8 cellular contexts compared by ENCODE assay signal in genomic region chr5:33997331-33997983, GRCh38. TPM values are rescaled to one million over a fixed set of nuclear protein-coding genes. Genes with fewer than 3 reads are reported as not detected.
DNase-seq lines count a peak whose midpoint lies in the region; ATAC-seq, FAIRE-seq and TF ChIP-seq lines count a peak whose summit lies in the region.

No MANE protein-coding gene starts in this region.

- in situ Hi-C loops in gastrocnemius medialis (cut with MboI; ENCODE audit: low sequenced_read_pairs in 4 of 4): loop anchor here in 3 of 4 donors (10.0 to 25.0 kb wide), 2 partner anchors 465 to 467 kb away; no protein-coding TSS in a partner anchor

- peak; percentile 32 for FAIRE-seq in astrocyte (lab: Jason Lieb, UNC)

- no peaks in the 10 kb centered on the region for H4K20me1 ChIP-seq in astrocyte (ENCODE audit: insufficient read depth, low read length)
- no peaks in the 10 kb centered on the region for H4K20me1 ChIP-seq in hepatocyte (ENCODE audit: insufficient read depth, poor library complexity, severe bottlenecking)

- H3K27me3 Mint-ChIP-seq in Calu3 (ENCODE audit: unreplicated experiment) (no peaks in the 10 kb centered on the region), astrocyte (ENCODE audit: low read depth, unreplicated experiment) (no peaks in the 10 kb centered on the region)

- H3K9me2 ChIP-seq in hepatocyte (replicated peaks; ENCODE audit: insufficient read depth): no peaks in the 10 kb centered on the region

- no peak overlapping the region for H3K9ac ChIP-seq in astrocyte (ENCODE audit: low read length)

- H3K4me3 Mint-ChIP-seq in Calu3 (ENCODE audit: low read depth, unreplicated experiment) (no peak overlapping the region), astrocyte (ENCODE audit: unreplicated experiment) (no peak overlapping the region)

- CTCF ChIA-PET in Calu3 (lab: Charles Lee): interaction anchor here (0.6 to 1.4 kb wide), 5 partner anchors 9 to 469 kb away, joined by 3 to 7 read pairs (median 4); partner anchors contain the start of gene AMACR

- peak; percentile 75 for ATAC-seq in GM19043 (IDR thresholded peaks at IDR 0.05; ENCODE audit: low read depth, unreplicated experiment)
- ATAC-seq in HG03558 (IDR thresholded peaks at IDR 0.05; ENCODE audit: extremely low read depth, unreplicated experiment): peak; percentile 78
- peak; percentile 96 to 99 for ATAC-seq in gastrocnemius medialis

- H2AFZ ChIP-seq in astrocyte (ENCODE audit: low read depth, low read length) (no peak overlapping the region), hepatocyte (no peak overlapping the region)

- intact Hi-C loops in Calu3 (cut with micrococcal nuclease; ENCODE audit: unreplicated experiment) (loop anchor here (2.0 to 5.0 kb wide), 2 partner anchors 455 to 467 kb away; no protein-coding TSS in a partner anchor), gastrocnemius medialis (cut with DNase I; ENCODE audit: low total_unique reads) (loop anchor here (1.0 to 2.0 kb wide), 2 partner anchors 10 to 469 kb away; no protein-coding TSS in a partner anchor)

- 59% methylated on average over 6 of the region's 6 CpGs for WGBS in hepatocyte (ENCODE audit: low lambda C conversion rate, missing lambda C conversion rate)

- H3K9me3 ChIP-seq in astrocyte (ENCODE audit: insufficient read depth, low read depth, low read length) (no peaks in the 10 kb centered on the region), hepatocyte (ENCODE audit: low read depth) (no peaks in the 10 kb centered on the region), gastrocnemius medialis (no peaks in the 10 kb centered on the region)

- H3K36me3 ChIP-seq in astrocyte (ENCODE audit: insufficient read depth, low read length): peaks cover 2% of the 10 kb centered on the region
- H3K36me3 ChIP-seq in hepatocyte (replicated peaks; ENCODE audit: insufficient read depth, low read depth): no peaks in the 10 kb centered on the region
- H3K36me3 ChIP-seq in gastrocnemius medialis: no peaks in the 10 kb centered on the region

- H3K4me3 ChIP-seq in astrocyte (ENCODE audit: insufficient read depth, low read depth, low read length): no peak overlapping the region
- no peak overlapping the region for H3K4me3 ChIP-seq in hepatocyte
- H3K4me3 ChIP-seq in gastrocnemius medialis: no peak overlapping the region

- H3K79me2 ChIP-seq in astrocyte (ENCODE audit: insufficient read depth, low read length) (no peaks in the 10 kb centered on the region), hepatocyte (peaks cover 6% of the 10 kb centered on the region)

- no peaks in the 10 kb centered on the region for H3K27me3 ChIP-seq in astrocyte (ENCODE audit: insufficient read depth, low read length)
- H3K27me3 ChIP-seq in hepatocyte: no peaks in the 10 kb centered on the region
- no peaks in the 10 kb centered on the region for H3K27me3 ChIP-seq in gastrocnemius medialis

- no peak for TF ChIP-seq POLR2A in gastrocnemius medialis (IDR thresholded peaks at IDR 0.05)

- H3K9me3 Mint-ChIP-seq in Calu3 (ENCODE audit: low read depth, unreplicated experiment) (no peaks in the 10 kb centered on the region), astrocyte (ENCODE audit: unreplicated experiment) (no peaks in the 10 kb centered on the region)

- H3K27ac ChIP-seq in astrocyte (ENCODE audit: low read depth, low read length) (no peak overlapping the region), hepatocyte (no peak overlapping the region), gastrocnemius medialis (peak overlapping the region; percentile 21 to 67 (median 30))

- peak; percentile 40 for TF ChIP-seq CTCF in Calu3 (IDR thresholded peaks at IDR 0.05; ENCODE audit: unreplicated experiment)
- TF ChIP-seq CTCF in astrocyte (IDR thresholded peaks at IDR 0.05; ENCODE audit: insufficient read depth, low read depth, low read length): peak; percentile 80
- TF ChIP-seq CTCF in hepatocyte (IDR thresholded peaks at IDR 0.05; ENCODE audit: poor library complexity): peak; percentile 69
- peak; percentile 36 to 65 (median 50) for TF ChIP-seq CTCF in gastrocnemius medialis (IDR thresholded peaks at IDR 0.05 in 4 of 5, conservative IDR thresholded peaks at IDR 0.05 in 1 of 5)

- H3K4me1 ChIP-seq in astrocyte (ENCODE audit: insufficient read depth, low read length): peaks cover 5% of the 10 kb centered on the region
- H3K4me1 ChIP-seq in hepatocyte (ENCODE audit: insufficient read depth): peaks cover 4% of the 10 kb centered on the region
- peaks cover 0 to 6% of the 10 kb centered on the region in 2 donors for H3K4me1 ChIP-seq in gastrocnemius medialis

- H3K4me2 ChIP-seq in astrocyte (ENCODE audit: low read length): no peak overlapping the region
- no peak overlapping the region for H3K4me2 ChIP-seq in hepatocyte

- H3K27ac Mint-ChIP-seq in Calu3 (ENCODE audit: unreplicated experiment) (no peak overlapping the region), astrocyte (ENCODE audit: unreplicated experiment) (peak overlapping the region; percentile 4)

- BruUV-seq in Calu3 (replicated peaks; lab: Mats Ljungman, UMichigan): no TSS peak

- peak; percentile 49 for DNase-seq in Calu3
- DNase-seq in NCI-H748 (lab: John Stamatoyannopoulos, UW; ENCODE audit: unreplicated experiment): peak; percentile 91
- peak; percentile 72 for DNase-seq in astrocyte (ENCODE audit: low read depth)
- DNase-seq in hepatocyte (ENCODE audit: low spot score): peak; percentile 75
- DNase-seq in gastrocnemius medialis: peak; percentile 55 to 82
- DNase-seq in KG1 (lab: John Stamatoyannopoulos, UW): no peak

- H3K4me1 Mint-ChIP-seq in Calu3 (ENCODE audit: low read depth, unreplicated experiment) (no peaks in the 10 kb centered on the region), astrocyte (ENCODE audit: low read depth, unreplicated experiment) (peaks cover 13% of the 10 kb centered on the region)

- H3K36me3 Mint-ChIP-seq in Calu3 (ENCODE audit: insufficient read depth, unreplicated experiment) (no peaks in the 10 kb centered on the region), astrocyte (ENCODE audit: low read depth, unreplicated experiment) (peaks cover 4% of the 10 kb centered on the region)

RNA-seq across cellular contexts. Expression of gene AMACR, which starts 10.4 kb away (rescaled TPM):
- total RNA-seq in Calu3 (2022) (9.1 and 10.7 TPM in 2 replicates), astrocyte (11.5 and 13.4 TPM in 2 replicates), hepatocyte (65.9 and 92.4 TPM in 2 replicates), gastrocnemius medialis (10 to 100 TPM in 1 of 4 donors, 1 to 10 TPM in 3; 2.5 to 15.3 (median 3.1) TPM)
- 57.3 and 68.6 TPM in 2 replicates for polyA plus RNA-seq in hepatocyte

RNA-seq across cellular contexts. Expression of gene SLC45A2, which starts 13.0 kb away (rescaled TPM):
- total RNA-seq in Calu3 (2022): 0.59 TPM in 1 of 2 replicates, not detected in the other
- 0.82 and 0.98 TPM in 2 replicates for total RNA-seq in astrocyte
- 1.4 TPM in 1 of 2 replicates, not detected in the other for total RNA-seq in hepatocyte
- polyA plus RNA-seq in hepatocyte: 0.97 and 1.8 TPM in 2 replicates
- total RNA-seq in gastrocnemius medialis: not detected

RNA-seq across cellular contexts. Expression of gene C1QTNF3, which starts 45.6 kb away (rescaled TPM):
- 1.5 and 2.1 TPM in 2 replicates for total RNA-seq in Calu3 (2022)
- total RNA-seq in astrocyte: 0.58 and 0.95 TPM in 2 replicates
- 4.3 and 7.4 TPM in 2 replicates for total RNA-seq in hepatocyte
- polyA plus RNA-seq in hepatocyte: 0.91 and 2.7 TPM in 2 replicates
- total RNA-seq in gastrocnemius medialis: under 1 TPM in 2 of 4 donors, not detected in 2; 0.33 to 1.00 TPM

Comparison
In these comparisons a context has a peak if more than half of its experiments do, and no peak if none do; other contexts are left out.
1. H3K27ac ChIP-seq: peak in gastrocnemius medialis (4 of 4); none in astrocyte (single experiment) and hepatocyte (single experiment).
2. Peak in every context shown above with its lines, with median percentiles within 50 percentile points of each other: CTCF ChIP-seq and ATAC-seq.